ENCODE assay signal across 8 cellular contexts in the genomic region with DNA sequence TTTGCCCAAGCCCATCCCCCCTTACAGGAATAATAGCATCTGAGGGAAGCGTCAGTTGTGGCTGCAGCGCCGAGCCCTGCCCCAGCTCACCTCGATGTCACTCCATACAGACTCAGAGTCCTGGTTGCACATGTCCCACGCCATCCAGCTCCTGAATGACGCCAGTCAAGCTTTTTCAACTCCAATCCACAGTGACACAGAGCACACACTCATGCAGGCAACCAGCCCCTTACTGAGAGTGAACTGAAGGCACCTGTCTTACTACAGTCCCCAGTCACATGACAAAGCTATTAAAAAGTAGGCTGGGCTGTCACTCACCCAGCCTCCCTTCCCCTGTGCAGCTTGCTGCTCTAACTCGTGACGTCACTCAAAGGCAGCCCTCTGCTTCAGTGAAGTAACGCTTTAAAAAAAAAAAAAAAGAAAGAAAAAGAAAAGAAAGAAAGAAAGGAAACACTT. TPM values are rescaled to one million over a fixed set of nuclear protein-coding genes. Genes with fewer than 3 reads are reported as not detected.
DNase-seq lines count a peak whose midpoint lies in the region; ATAC-seq and TF ChIP-seq lines count a peak whose summit lies in the region.

A gene with protein sequence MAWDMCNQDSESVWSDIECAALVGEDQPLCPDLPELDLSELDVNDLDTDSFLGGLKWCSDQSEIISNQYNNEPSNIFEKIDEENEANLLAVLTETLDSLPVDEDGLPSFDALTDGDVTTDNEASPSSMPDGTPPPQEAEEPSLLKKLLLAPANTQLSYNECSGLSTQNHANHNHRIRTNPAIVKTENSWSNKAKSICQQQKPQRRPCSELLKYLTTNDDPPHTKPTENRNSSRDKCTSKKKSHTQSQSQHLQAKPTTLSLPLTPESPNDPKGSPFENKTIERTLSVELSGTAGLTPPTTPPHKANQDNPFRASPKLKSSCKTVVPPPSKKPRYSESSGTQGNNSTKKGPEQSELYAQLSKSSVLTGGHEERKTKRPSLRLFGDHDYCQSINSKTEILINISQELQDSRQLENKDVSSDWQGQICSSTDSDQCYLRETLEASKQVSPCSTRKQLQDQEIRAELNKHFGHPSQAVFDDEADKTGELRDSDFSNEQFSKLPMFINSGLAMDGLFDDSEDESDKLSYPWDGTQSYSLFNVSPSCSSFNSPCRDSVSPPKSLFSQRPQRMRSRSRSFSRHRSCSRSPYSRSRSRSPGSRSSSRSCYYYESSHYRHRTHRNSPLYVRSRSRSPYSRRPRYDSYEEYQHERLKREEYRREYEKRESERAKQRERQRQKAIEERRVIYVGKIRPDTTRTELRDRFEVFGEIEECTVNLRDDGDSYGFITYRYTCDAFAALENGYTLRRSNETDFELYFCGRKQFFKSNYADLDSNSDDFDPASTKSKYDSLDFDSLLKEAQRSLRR (minus strand): TSS at position 234 of the 456 bp plus-strand sequence. CDS start 90 bp downstream, at position 144.

- peaks cover 15% of the 10 kb centered on the region for H3K27me3 Mint-ChIP-seq in WTC11 (ENCODE audit: low read depth)

- no peaks in the 10 kb centered on the region for H3K27me3 ChIP-seq in cardiac muscle cell
- no peaks in the 10 kb centered on the region for H3K27me3 ChIP-seq in ovary

- TF ChIP-seq EP300 in ovary (IDR thresholded peaks at IDR 0.05) = no peak

- POLR2A ChIA-PET in WTC11 (lab: Charles Lee) = interaction anchor here (0.6 kb wide), 2 partner anchors 274 to 512 kb away, joined by 5 to 6 read pairs; no protein-coding TSS in a partner anchor

- H3K36me3 Mint-ChIP-seq in WTC11 = no peaks in the 10 kb centered on the region

- no peaks in the 10 kb centered on the region for H3K9me3 Mint-ChIP-seq in WTC11

- H3K4me1 ChIP-seq in cardiac muscle cell (ENCODE audit: low read depth) (peaks cover 41% of the 10 kb centered on the region), ovary (ENCODE audit: insufficient read depth) (peaks cover 4% of the 10 kb centered on the region)

- peak within 1 kb of the TSS; percentile 63 for H3K4me3 ChIP-seq in cardiac muscle cell
- peak within 1 kb of the TSS; percentile 36 for H3K4me3 ChIP-seq in ovary

- no peaks in the 10 kb centered on the region for H3K9me3 ChIP-seq in cardiac muscle cell (ENCODE audit: low read depth)
- no peaks in the 10 kb centered on the region for H3K9me3 ChIP-seq in ovary

- no peak within 1 kb of the TSS for H3K27ac Mint-ChIP-seq in WTC11

- TF ChIP-seq CTCF in WTC11 (IDR thresholded peaks at IDR 0.05) = no peak
- no peak for TF ChIP-seq CTCF in cardiac muscle cell (IDR thresholded peaks at IDR 0.05; ENCODE audit: low read depth, low read length)
- no peak for TF ChIP-seq CTCF in ovary (IDR thresholded peaks at IDR 0.05)

- CTCF ChIA-PET in WTC11 (lab: Charles Lee) = interaction anchor here (0.6 to 2.7 kb wide), 13 partner anchors 10 to 1099 kb away, joined by 3 to 24 read pairs (median 4); no protein-coding TSS in a partner anchor

- intact Hi-C loops in ovary (cut with DNase I) = no loop called here

- H3K4me3 Mint-ChIP-seq in WTC11 = peak within 1 kb of the TSS; percentile 53

- H3K36me3 ChIP-seq in cardiac muscle cell (no peaks in the 10 kb centered on the region), ovary (no peaks in the 10 kb centered on the region)

- H3K27ac ChIP-seq in cardiac muscle cell (peak within 1 kb of the TSS; percentile 95), ovary (peak within 1 kb of the TSS in 1 of 2 donors; percentile 24)

- H3K4me1 Mint-ChIP-seq in WTC11 = peaks cover 64% of the 10 kb centered on the region

- TF ChIP-seq POLR2A in ovary (IDR thresholded peaks at IDR 0.05) = no peak

- DNase-seq in LHCN-M2 (ENCODE audit: low read depth) (peak; percentile 50), WTC11 (ENCODE audit: low spot score) (no peak), cardiac muscle cell (ENCODE audit: low read depth in 1 of 2, low spot score in 1 of 2) (peak; percentile 61 to 87), ovary (peak; percentile 13 to 46 (median 30)), cortex of kidney (lab: John Stamatoyannopoulos, UW) (no peak), KG1 (lab: John Stamatoyannopoulos, UW) (no peak)
- DNase-seq in stimulated activated CD8-positive, alpha-beta memory T cell treated with anti-CD3 and anti-CD28 coated beads, Interleukin-4, amount 100 ng/mL, for 48 hours = no peak

- ATAC-seq in GM18519 (IDR thresholded peaks at IDR 0.05; ENCODE audit: low FRiP score, unreplicated experiment) (peak; percentile 61), WTC11 (peak; percentile 40)

- 1 to 2% (median 2%) methylated on average over 9 of the region's 9 CpGs for WGBS in ovary, 3 donors

TF ChIP-seq in WTC11, 78 proteins besides CTCF, POLR2A, EP300 and RAD21 (continues in another document):
- TF ChIP-seq, protein P1, sequence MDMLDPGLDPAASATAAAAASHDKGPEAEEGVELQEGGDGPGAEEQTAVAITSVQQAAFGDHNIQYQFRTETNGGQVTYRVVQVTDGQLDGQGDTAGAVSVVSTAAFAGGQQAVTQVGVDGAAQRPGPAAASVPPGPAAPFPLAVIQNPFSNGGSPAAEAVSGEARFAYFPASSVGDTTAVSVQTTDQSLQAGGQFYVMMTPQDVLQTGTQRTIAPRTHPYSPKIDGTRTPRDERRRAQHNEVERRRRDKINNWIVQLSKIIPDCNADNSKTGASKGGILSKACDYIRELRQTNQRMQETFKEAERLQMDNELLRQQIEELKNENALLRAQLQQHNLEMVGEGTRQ (CRISPR knock-in tag; IDR thresholded peaks at IDR 0.05) = peak; percentile 75
- TF ChIP-seq, protein P2, sequence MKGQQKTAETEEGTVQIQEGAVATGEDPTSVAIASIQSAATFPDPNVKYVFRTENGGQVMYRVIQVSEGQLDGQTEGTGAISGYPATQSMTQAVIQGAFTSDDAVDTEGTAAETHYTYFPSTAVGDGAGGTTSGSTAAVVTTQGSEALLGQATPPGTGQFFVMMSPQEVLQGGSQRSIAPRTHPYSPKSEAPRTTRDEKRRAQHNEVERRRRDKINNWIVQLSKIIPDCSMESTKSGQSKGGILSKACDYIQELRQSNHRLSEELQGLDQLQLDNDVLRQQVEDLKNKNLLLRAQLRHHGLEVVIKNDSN (CRISPR knock-in tag; IDR thresholded peaks at IDR 0.05) = peak; percentile 76; the same call in 1 of the 2 replicates
- TF ChIP-seq RORB (CRISPR knock-in tag; IDR thresholded peaks at IDR 0.05) (no peak), ZBTB21 (CRISPR knock-in tag; IDR thresholded peaks at IDR 0.05; ENCODE audit: borderline replicate concordance) (no peak), MYBL2 (CRISPR knock-in tag; IDR thresholded peaks at IDR 0.05) (no peak), ATF1 (CRISPR knock-in tag; IDR thresholded peaks at IDR 0.05) (no peak), GABPB1 (CRISPR knock-in tag; IDR thresholded peaks at IDR 0.05) (peak; percentile 55; the same call in 1 of the 2 replicates)
- TF ChIP-seq, protein P3, sequence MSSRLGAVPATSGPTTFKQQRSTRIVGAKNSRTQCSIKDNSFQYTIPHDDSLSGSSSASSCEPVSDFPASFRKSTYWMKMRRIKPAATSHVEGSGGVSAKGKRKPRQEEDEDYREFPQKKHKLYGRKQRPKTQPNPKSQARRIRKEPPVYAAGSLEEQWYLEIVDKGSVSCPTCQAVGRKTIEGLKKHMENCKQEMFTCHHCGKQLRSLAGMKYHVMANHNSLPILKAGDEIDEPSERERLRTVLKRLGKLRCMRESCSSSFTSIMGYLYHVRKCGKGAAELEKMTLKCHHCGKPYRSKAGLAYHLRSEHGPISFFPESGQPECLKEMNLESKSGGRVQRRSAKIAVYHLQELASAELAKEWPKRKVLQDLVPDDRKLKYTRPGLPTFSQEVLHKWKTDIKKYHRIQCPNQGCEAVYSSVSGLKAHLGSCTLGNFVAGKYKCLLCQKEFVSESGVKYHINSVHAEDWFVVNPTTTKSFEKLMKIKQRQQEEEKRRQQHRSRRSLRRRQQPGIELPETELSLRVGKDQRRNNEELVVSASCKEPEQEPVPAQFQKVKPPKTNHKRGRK (CRISPR knock-in tag; IDR thresholded peaks at IDR 0.05; ENCODE audit: borderline replicate concordance) = no peak
- TF ChIP-seq, protein P4, sequence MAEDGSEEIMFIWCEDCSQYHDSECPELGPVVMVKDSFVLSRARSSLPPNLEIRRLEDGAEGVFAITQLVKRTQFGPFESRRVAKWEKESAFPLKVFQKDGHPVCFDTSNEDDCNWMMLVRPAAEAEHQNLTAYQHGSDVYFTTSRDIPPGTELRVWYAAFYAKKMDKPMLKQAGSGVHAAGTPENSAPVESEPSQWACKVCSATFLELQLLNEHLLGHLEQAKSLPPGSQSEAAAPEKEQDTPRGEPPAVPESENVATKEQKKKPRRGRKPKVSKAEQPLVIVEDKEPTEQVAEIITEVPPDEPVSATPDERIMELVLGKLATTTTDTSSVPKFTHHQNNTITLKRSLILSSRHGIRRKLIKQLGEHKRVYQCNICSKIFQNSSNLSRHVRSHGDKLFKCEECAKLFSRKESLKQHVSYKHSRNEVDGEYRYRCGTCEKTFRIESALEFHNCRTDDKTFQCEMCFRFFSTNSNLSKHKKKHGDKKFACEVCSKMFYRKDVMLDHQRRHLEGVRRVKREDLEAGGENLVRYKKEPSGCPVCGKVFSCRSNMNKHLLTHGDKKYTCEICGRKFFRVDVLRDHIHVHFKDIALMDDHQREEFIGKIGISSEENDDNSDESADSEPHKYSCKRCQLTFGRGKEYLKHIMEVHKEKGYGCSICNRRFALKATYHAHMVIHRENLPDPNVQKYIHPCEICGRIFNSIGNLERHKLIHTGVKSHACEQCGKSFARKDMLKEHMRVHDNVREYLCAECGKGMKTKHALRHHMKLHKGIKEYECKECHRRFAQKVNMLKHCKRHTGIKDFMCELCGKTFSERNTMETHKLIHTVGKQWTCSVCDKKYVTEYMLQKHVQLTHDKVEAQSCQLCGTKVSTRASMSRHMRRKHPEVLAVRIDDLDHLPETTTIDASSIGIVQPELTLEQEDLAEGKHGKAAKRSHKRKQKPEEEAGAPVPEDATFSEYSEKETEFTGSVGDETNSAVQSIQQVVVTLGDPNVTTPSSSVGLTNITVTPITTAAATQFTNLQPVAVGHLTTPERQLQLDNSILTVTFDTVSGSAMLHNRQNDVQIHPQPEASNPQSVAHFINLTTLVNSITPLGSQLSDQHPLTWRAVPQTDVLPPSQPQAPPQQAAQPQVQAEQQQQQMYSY (CRISPR knock-in tag; IDR thresholded peaks at IDR 0.05) = no peak

RNA-seq across cellular contexts. Expression of the gene that starts here (rescaled TPM):
- total RNA-seq in LHCN-M2 (2014; rRNA removed) (0.90 and 0.98 TPM in 2 replicates), WTC11 (2021) (1.9 to 2.9 TPM (median 2.0 TPM) in 3 replicates), cardiac muscle cell (23.9 and 42.3 TPM in 2 replicates), ovary (1 to 10 TPM in 5 of 7 donors, under 1 TPM in 2; 0.90 to 6.3 (median 2.2) TPM)
- polyA plus RNA-seq in LHCN-M2 (2012) = 0.10 TPM
- polyA plus RNA-seq in cardiac muscle cell (17.7 and 28.4 TPM in 2 replicates), ovary (1 to 10 TPM in 1 of 2 donors, under 1 TPM in 1; 0.38 to 2.5 TPM)

Comparison
In these comparisons a context has a peak if more than half of its experiments do, and no peak if none do; other contexts are left out.
1. Peak in DNase-seq in LHCN-M2; RNA of the gene not detected or under 1 TPM.
2. DNase-seq: peak in cardiac muscle cell (2 of 2) and ovary (5 of 5); none in WTC11 (single experiment), cortex of kidney (single experiment), stimulated activated CD8-positive, alpha-beta memory T cell treated with anti-CD3 and anti-CD28 coated beads, Interleukin-4, amount 100 ng/mL, for 48 hours (single experiment) and KG1 (single experiment).